Comparison of ENCODE assay signal across 22 cellular contexts in the genomic region with DNA sequence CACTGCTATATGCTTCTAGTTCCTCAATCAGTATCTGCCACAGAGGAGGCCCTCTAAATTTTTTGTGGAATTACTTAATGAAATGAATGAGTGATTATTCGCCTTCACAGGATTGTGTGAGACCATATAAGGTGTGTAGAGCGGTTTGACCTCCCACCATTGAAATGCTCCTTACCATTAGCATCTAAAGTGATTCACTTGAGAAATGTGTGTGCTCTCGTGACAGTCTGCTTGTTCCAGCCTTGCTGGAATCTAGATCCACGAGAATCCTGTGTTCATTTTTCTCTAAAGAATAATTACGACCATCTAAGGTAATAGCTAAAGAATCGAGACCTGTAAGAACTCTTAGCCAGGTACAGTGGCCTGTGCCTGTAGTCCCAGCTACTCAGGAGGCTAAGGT.
"Had no signal": no experiment of that assay in that cellular context is flagged by ENCODE, and none has a peak within 500 bp of the region (broad histone marks: within the 10 kb centered on the region; RNA-seq: fewer than 3 reads in every experiment).

No MANE protein-coding gene starts in this region.

- H3K4me3 ChIP-seq: dorsolateral prefrontal cortex, esophagus muscularis mucosa, gastrocnemius medialis, heart right ventricle, left ventricle myocardium inferior, lung, right atrium auricular region, suprapubic skin, thyroid gland, upper lobe of left lung, vagina had no signal

- DNase-seq: cortex of kidney; dorsolateral prefrontal cortex; effector memory CD8-positive, alpha-beta T cell; gastrocnemius medialis; heart right ventricle; hypothalamus; left ventricle myocardium inferior; mesendoderm; naive B cell; nephron progenitor cell; small intestine; stimulated activated CD4-positive, alpha-beta T cell treated with anti-CD3 and anti-CD28 coated beads, Interleukin-2, amount 100 ng/mL, for 48 hours; stimulated activated naive CD4-positive, alpha-beta T cell treated with Interleukin-2 at 50 U/mL for 16 hours; thyroid gland; upper lobe of left lung had no signal

- H3K36me3 Mint-ChIP-seq: naive B cell had no signal

- H3K27ac ChIP-seq: dorsolateral prefrontal cortex, epithelial cell of prostate, esophagus muscularis mucosa, gastrocnemius medialis, heart right ventricle, left ventricle myocardium inferior, right atrium auricular region, suprapubic skin, thyroid gland, upper lobe of left lung, vagina had no signal

- H3K4me1 Mint-ChIP-seq: naive B cell had no signal

- H3K27me3 Mint-ChIP-seq: effector memory CD8-positive, alpha-beta T cell; naive B cell had no signal

- ATAC-seq: effector memory CD8-positive, alpha-beta T cell; gastrocnemius medialis; heart right ventricle had no signal

- H3K27ac Mint-ChIP-seq: effector memory CD8-positive, alpha-beta T cell; naive B cell; nephron progenitor cell had no signal

- H3K9me3 ChIP-seq: esophagus muscularis mucosa, gastrocnemius medialis, heart right ventricle, left ventricle myocardium inferior, right atrium auricular region, suprapubic skin, thyroid gland, upper lobe of left lung, vagina had no signal

- H3K36me3 ChIP-seq: esophagus muscularis mucosa, gastrocnemius medialis, left ventricle myocardium inferior, right atrium auricular region, suprapubic skin, thyroid gland, upper lobe of left lung, vagina had no signal

- H3K27me3 ChIP-seq: dorsolateral prefrontal cortex, esophagus muscularis mucosa, gastrocnemius medialis, heart right ventricle, right atrium auricular region, suprapubic skin, thyroid gland, upper lobe of left lung, vagina had no signal

- H3K9me3 Mint-ChIP-seq: effector memory CD8-positive, alpha-beta T cell; naive B cell; nephron progenitor cell had no signal

- FAIRE-seq: keratinocyte, small intestine had no signal

- H3K4me3 Mint-ChIP-seq: effector memory CD8-positive, alpha-beta T cell; naive B cell; nephron progenitor cell had no signal
